ENCODE assay signal across 19 cellular contexts in the genomic region with DNA sequence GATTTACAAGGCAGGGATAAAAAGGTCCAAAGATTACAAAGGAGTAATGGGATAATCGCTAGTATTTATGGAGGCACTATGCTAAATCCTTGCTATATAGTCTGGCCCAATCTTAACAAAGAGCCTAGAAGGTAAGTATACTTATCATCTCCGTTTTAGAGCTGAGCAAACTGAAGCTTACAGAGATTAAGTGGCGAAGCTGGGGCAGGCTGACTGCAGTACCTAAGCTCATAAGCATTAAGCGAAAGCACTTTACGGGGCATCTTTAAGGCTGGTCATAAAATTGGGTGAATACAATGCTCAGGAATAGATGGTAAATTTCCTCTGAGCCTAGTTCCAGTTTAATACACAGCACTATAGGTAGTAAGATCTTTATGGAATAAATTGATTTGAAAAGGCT. TPM values are rescaled to one million over a fixed set of nuclear protein-coding genes. Genes with fewer than 3 reads are reported as not detected.
DNase-seq lines count a peak whose midpoint lies in the region; ATAC-seq, FAIRE-seq and TF ChIP-seq lines count a peak whose summit lies in the region.
"Had no signal": no experiment of that assay in that cellular context is flagged by ENCODE, and none has a peak within 500 bp of the region (broad histone marks: within the 10 kb centered on the region; RNA-seq: fewer than 3 reads in every experiment).

No MANE protein-coding gene starts in this region.

- WGBS in heart right ventricle, 2 donors: 82 to 85% methylated on average over 5 of the region's 5 CpGs

- H3K27ac ChIP-seq in WERI-Rb-1: no peak overlapping the region
- no peak overlapping the region for H3K27ac ChIP-seq in heart right ventricle

- no peaks in the 10 kb centered on the region for H3K9me3 ChIP-seq in WERI-Rb-1 (ENCODE audit: severe bottlenecking)
- H3K9me3 ChIP-seq in heart right ventricle: peaks cover 0 to 11% (median 0%) of the 10 kb centered on the region in 11 donors

- peak; percentile 94 for FAIRE-seq in D721Med (lab: Jason Lieb, UNC)
- FAIRE-seq: GM18507, RCC 7860 had no signal

- H3K36me3 ChIP-seq in WERI-Rb-1 (no peaks in the 10 kb centered on the region), heart right ventricle (no peaks in the 10 kb centered on the region)

- no peak for ATAC-seq in GM21737 (IDR thresholded peaks at IDR 0.05; ENCODE audit: unreplicated experiment)
- ATAC-seq in heart right ventricle: no peak
- no peak for ATAC-seq in HG02884 (IDR thresholded peaks at IDR 0.05; ENCODE audit: unreplicated experiment)
- ATAC-seq: Right ventricle myocardium inferior had no signal

- DNase-seq in D721Med (ENCODE audit: insufficient read length, low spot score): no peak
- DNase-seq in NCI-H1436 (lab: John Stamatoyannopoulos, UW): peak; percentile 48
- peak; percentile 71 for DNase-seq in WERI-Rb-1
- peak; percentile 32 for DNase-seq in retinal pigment epithelial cell (ENCODE audit: low read depth)
- no peak for DNase-seq in heart right ventricle
- DNase-seq: DMS79, GOT3, KBM-7, NCI-H1417, NCI-H1930, SW 1271 had no signal

- intact Hi-C loops in heart right ventricle (cut with DNase I): loop anchor here in 1 of 10 donors (10.0 kb wide), 1 partner anchor 278 kb away; a partner anchor contains a TSS

- no peaks in the 10 kb centered on the region for H3K27me3 ChIP-seq in WERI-Rb-1 (ENCODE audit: insufficient read depth, low read depth, severe bottlenecking)
- peaks cover 0 to 4% (median 0%) of the 10 kb centered on the region in 7 donors for H3K27me3 ChIP-seq in heart right ventricle

- no peaks in the 10 kb centered on the region for H3K4me1 ChIP-seq in heart right ventricle

- no peak for TF ChIP-seq CTCF in D721Med (IDR thresholded peaks at IDR 0.05; ENCODE audit: insufficient read depth, missing control alignments)
- no peak for TF ChIP-seq CTCF in WERI-Rb-1 (IDR thresholded peaks at IDR 0.05; ENCODE audit: low read depth, low read length)
- TF ChIP-seq CTCF in retinal pigment epithelial cell (conservative IDR thresholded peaks at IDR 0.05; ENCODE audit: low read depth, low read length): no peak
- TF ChIP-seq CTCF in heart right ventricle (IDR thresholded peaks at IDR 0.05): no peak

- H3K4me3 ChIP-seq in WERI-Rb-1 (ENCODE audit: low read depth, low read length) (no peak overlapping the region), retinal pigment epithelial cell (ENCODE audit: low read length) (no peak overlapping the region), heart right ventricle (no peak overlapping the region)

RNA-seq across cellular contexts. Expression of a gene that starts 30.0 kb away (rescaled TPM):
- total RNA-seq in heart right ventricle: 10 to 100 TPM in 2 of 10 donors, 1 to 10 TPM in 8; 3.8 to 10.5 (median 5.4) TPM
- polyA plus RNA-seq in heart right ventricle: 1 to 10 TPM; 1.7 to 2.5 TPM
- total RNA-seq: A673, NCI-H460, OCI-LY7 had no signal

Comparison
In these comparisons a context has a peak if more than half of its experiments do, and no peak if none do; other contexts are left out.
1. DNase-seq: peak in NCI-H1436 (single experiment), WERI-Rb-1 (single experiment) and retinal pigment epithelial cell (single experiment); none in D721Med (single experiment) and heart right ventricle (0 of 2).